15 cellular contexts compared by ENCODE assay signal in the genomic region with DNA sequence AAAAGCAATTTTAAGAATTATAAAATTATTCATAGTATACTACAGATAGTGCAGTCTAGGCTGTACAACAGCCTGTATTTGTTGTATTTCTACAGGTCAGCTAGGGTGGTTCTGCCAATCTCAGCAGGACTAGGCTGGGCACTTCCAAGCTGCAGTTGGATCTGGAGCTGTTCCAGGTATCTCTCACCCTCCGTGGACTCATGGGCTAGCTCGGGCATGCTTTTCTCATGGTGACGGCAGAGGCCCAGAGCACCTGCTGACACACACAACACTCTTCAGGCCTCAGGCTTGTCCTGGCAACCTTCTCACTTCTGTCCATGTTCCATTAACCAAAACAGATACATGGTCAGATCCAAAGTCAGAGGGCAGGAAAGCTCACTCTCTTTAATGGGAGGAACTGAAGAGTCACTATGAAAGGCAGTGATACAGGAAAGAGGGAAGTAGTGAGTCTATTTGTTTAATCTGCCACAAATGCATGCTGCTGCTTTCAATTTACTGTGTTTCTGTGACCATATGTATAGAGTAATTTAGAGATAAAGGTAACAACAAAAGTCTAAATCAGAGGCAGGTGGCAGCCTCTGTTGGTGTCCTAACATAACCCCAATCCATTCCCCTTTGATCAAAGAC.
DNase-seq lines count a peak whose midpoint lies in the region; ATAC-seq, FAIRE-seq and TF ChIP-seq lines count a peak whose summit lies in the region.
"Had no signal": no experiment of that assay in that cellular context is flagged by ENCODE, and none has a peak within 500 bp of the region (broad histone marks: within the 10 kb centered on the region; RNA-seq: fewer than 3 reads in every experiment).

No MANE protein-coding gene starts in this region.

- no peak overlapping the region for H3K27ac Mint-ChIP-seq in osteocyte (ENCODE audit: unreplicated experiment)
- H3K27ac Mint-ChIP-seq: activated naive CD4-positive, alpha-beta T cell treated with anti-CD3 and anti-CD28 coated beads for 36 hours; CD14-positive monocyte; IgD-negative memory B cell had no signal

- H3K27me3 ChIP-seq in mammary epithelial cell (ENCODE audit: insufficient read depth, low read length): no peaks in the 10 kb centered on the region
- no peaks in the 10 kb centered on the region for H3K27me3 ChIP-seq in small intestine (ENCODE audit: control insufficient read depth in 2 of 2, insufficient read depth in 2 of 2, low read length in 2 of 2)
- H3K27me3 ChIP-seq in heart right ventricle: no peaks in the 10 kb centered on the region
- H3K27me3 ChIP-seq: spleen had no signal

- TSS peak; percentile 39 for BruUV-seq in mammary epithelial cell (replicated peaks; lab: Mats Ljungman, UMichigan)

- no peaks in the 10 kb centered on the region for H3K9me3 ChIP-seq in mammary epithelial cell (replicated peaks; ENCODE audit: insufficient read depth, low read length)
- no peaks in the 10 kb centered on the region for H3K9me3 ChIP-seq in small intestine (ENCODE audit: control insufficient read depth, low read depth)
- H3K9me3 ChIP-seq in heart right ventricle: no peaks in the 10 kb centered on the region
- H3K9me3 ChIP-seq: spleen had no signal

- no peaks in the 10 kb centered on the region for H3K36me3 Mint-ChIP-seq in osteocyte (ENCODE audit: unreplicated experiment)
- H3K36me3 Mint-ChIP-seq: CD14-positive monocyte, IgD-negative memory B cell had no signal

- intact Hi-C loops in mammary epithelial cell (cut with micrococcal nuclease) (loop anchor here (10.0 kb wide), 1 partner anchor 462 kb away; a partner anchor contains a TSS), heart right ventricle (cut with DNase I) (no loop called here)

- DNase-seq in NCI-H1092 (lab: John Stamatoyannopoulos, UW) (peak; percentile 4), NCI-H2171 treated with DMSO at 0.1 percent for 48 hours (lab: John Stamatoyannopoulos, UW) (peak; percentile 87), mammary epithelial cell (peak; percentile 97), small intestine (peak; percentile 60), AG20443 (ENCODE audit: low spot score) (no peak), heart right ventricle (no peak), retina (no peak), osteocyte (ENCODE audit: extremely low spot score, unreplicated experiment) (no peak)
- DNase-seq: activated naive CD4-positive, alpha-beta T cell treated with anti-CD3 and anti-CD28 coated beads for 36 hours; NCI-H226; occipital lobe; Right ventricle myocardium superior; spleen had no signal

- H2AFZ ChIP-seq in mammary epithelial cell (ENCODE audit: low read depth, low read length): peak overlapping the region; percentile 76

- H3K4me3 ChIP-seq in mammary epithelial cell (replicated peaks in 1 of 3; ENCODE audit: insufficient read depth in 1 of 3, low read depth in 2 of 3, low read length in 3 of 3): no peak overlapping the region
- H3K4me3 ChIP-seq in small intestine (ENCODE audit: low read depth in 1 of 2, low read length in 2 of 2): no peak overlapping the region
- no peak overlapping the region for H3K4me3 ChIP-seq in heart right ventricle
- H3K4me3 ChIP-seq: spleen had no signal

- no peak overlapping the region for H3K4me3 Mint-ChIP-seq in osteocyte (ENCODE audit: unreplicated experiment)
- H3K4me3 Mint-ChIP-seq: activated naive CD4-positive, alpha-beta T cell treated with anti-CD3 and anti-CD28 coated beads for 36 hours; CD14-positive monocyte; IgD-negative memory B cell had no signal

- no peak for FAIRE-seq in small intestine (lab: Jason Lieb, UNC)

- no peaks in the 10 kb centered on the region for H4K20me1 ChIP-seq in mammary epithelial cell (ENCODE audit: insufficient read depth, low read length)

- H3K27me3 Mint-ChIP-seq in osteocyte (ENCODE audit: unreplicated experiment): no peaks in the 10 kb centered on the region

- no peak for TF ChIP-seq CTCF in mammary epithelial cell (conservative IDR thresholded peaks at IDR 0.05 in 1 of 2, IDR thresholded peaks at IDR 0.05 in 1 of 2; ENCODE audit: extremely low read depth in 1 of 2, insufficient read depth in 1 of 2, low read depth in 1 of 2, low read length in 2 of 2)
- TF ChIP-seq CTCF in heart right ventricle (IDR thresholded peaks at IDR 0.05): no peak
- no peak for TF ChIP-seq CTCF in osteocyte (IDR thresholded peaks at IDR 0.05)

- no peak overlapping the region for H3K9ac ChIP-seq in mammary epithelial cell (ENCODE audit: insufficient read depth, low read length)

- peaks cover 15% of the 10 kb centered on the region for H3K4me1 ChIP-seq in mammary epithelial cell (ENCODE audit: insufficient read depth, low read length)
- H3K4me1 ChIP-seq in small intestine (ENCODE audit: control insufficient read depth in 2 of 2, insufficient read depth in 1 of 2, low read depth in 1 of 2, low read length in 1 of 2): no peaks in the 10 kb centered on the region
- H3K4me1 ChIP-seq in heart right ventricle: peaks cover 0 to 4% (median 0%) of the 10 kb centered on the region in 9 donors

- H3K9me3 Mint-ChIP-seq in osteocyte (ENCODE audit: unreplicated experiment): no peaks in the 10 kb centered on the region
- H3K9me3 Mint-ChIP-seq: activated naive CD4-positive, alpha-beta T cell treated with anti-CD3 and anti-CD28 coated beads for 36 hours had no signal

- H3K4me2 ChIP-seq in mammary epithelial cell (ENCODE audit: insufficient read depth, low read depth, low read length): no peak overlapping the region

- no peak for ATAC-seq in heart right ventricle

- no peaks in the 10 kb centered on the region for H3K79me2 ChIP-seq in mammary epithelial cell (ENCODE audit: insufficient read depth, low read length)

- no peaks in the 10 kb centered on the region for H3K36me3 ChIP-seq in mammary epithelial cell (ENCODE audit: insufficient read depth, low read length)
- H3K36me3 ChIP-seq in small intestine (ENCODE audit: control insufficient read depth in 2 of 2, insufficient read depth in 2 of 2, low read length in 2 of 2): no peaks in the 10 kb centered on the region
- H3K36me3 ChIP-seq in heart right ventricle: no peaks in the 10 kb centered on the region
- H3K36me3 ChIP-seq: spleen had no signal

- H3K27ac ChIP-seq in mammary epithelial cell (ENCODE audit: insufficient read depth, low read depth, low read length): peak overlapping the region; percentile 54
- no peak overlapping the region for H3K27ac ChIP-seq in small intestine (ENCODE audit: low read depth in 1 of 2, low read length in 1 of 2)
- H3K27ac ChIP-seq in heart right ventricle: no peak overlapping the region
- H3K27ac ChIP-seq: spleen had no signal

- dilution Hi-C loops in mammary epithelial cell (cut with HindIII; ENCODE audit: low sequenced_read_pairs): no loop called here

- in situ Hi-C loops in mammary epithelial cell (cut with MboI; ENCODE audit: low sequenced_read_pairs in 2 of 2): no loop called here

- CTCF ChIA-PET in mammary epithelial cell (lab: Charles Lee; ENCODE audit: low non-redundant PET): no interaction called here

- H3K4me1 Mint-ChIP-seq in osteocyte (ENCODE audit: unreplicated experiment): no peaks in the 10 kb centered on the region
- H3K4me1 Mint-ChIP-seq: CD14-positive monocyte, IgD-negative memory B cell had no signal

- WGBS in mammary epithelial cell (ENCODE audit: low coverage, missing lambda C conversion rate): 0% methylated on average over 3 of the region's 3 CpGs
- WGBS in small intestine, 3 donors: 17 to 64% (median 54%) methylated on average over 3 of the region's 3 CpGs
- 66 to 71% methylated on average over 3 of the region's 3 CpGs for WGBS in heart right ventricle, 2 donors

Comparison
In these comparisons a context has a peak if more than half of its experiments do, and no peak if none do; other contexts are left out.
1. DNase-seq: peak in NCI-H1092 (single experiment), NCI-H2171 treated with DMSO at 0.1 percent for 48 hours (single experiment), mammary epithelial cell (single experiment) and small intestine (single experiment); none in AG20443 (single experiment), heart right ventricle (0 of 2), retina (single experiment) and osteocyte (single experiment).